In genomic region chr11:124762077-124762623, GRCh38 we compare ENCODE assay signal across 8 cellular contexts. TPM values are rescaled to one million over a fixed set of nuclear protein-coding genes. Genes with fewer than 3 reads are reported as not detected.
A peak's percentile ranks its signal among the peaks of the same experiment; 100 is the strongest.
DNase-seq lines count a peak whose midpoint lies in the region; ATAC-seq and TF ChIP-seq lines count a peak whose summit lies in the region.

Gene ESAM (minus strand): TSS chr11:124762290. CDS start chr11:124762154, 136 bp downstream.

- peaks cover 27% of the 10 kb centered on the region for H3K4me1 ChIP-seq in psoas muscle

- no peaks in the 10 kb centered on the region for H3K36me3 Mint-ChIP-seq in glutamatergic neuron (ENCODE audit: unreplicated experiment)

- in situ Hi-C loops in G401 (cut with HindIII; ENCODE audit: low sequenced_read_pairs): no loop called here

- H3K4me3 Mint-ChIP-seq in glutamatergic neuron (ENCODE audit: unreplicated experiment): peak within 1 kb of the TSS; percentile 94

- no peak within 1 kb of the TSS for H3K27ac Mint-ChIP-seq in glutamatergic neuron (ENCODE audit: unreplicated experiment)

- H3K4me3 ChIP-seq in psoas muscle: peak within 1 kb of the TSS; percentile 74

- intact Hi-C loops in psoas muscle (cut with DNase I): loop anchor here (2.0 to 5.0 kb wide), 3 partner anchors 75 to 90 kb away; partner anchors contain the start of genes SIAE (in 1 of the 2) and SPA17 (in 1 of the 2)

- peaks cover 0 to 51% (median 25%) of the 10 kb centered on the region in 3 donors for H3K27me3 ChIP-seq in psoas muscle (ENCODE audit: insufficient read depth in 3 of 3, low read length in 2 of 3)

- peak; percentile 7 for DNase-seq in NCI-H748 treated with DMSO at 0.1 percent for 48 hours (lab: John Stamatoyannopoulos, UW)
- DNase-seq in activated effector memory CD4-positive, alpha-beta T cell treated with Interleukin-2 at 50 U/mL for 16 hours: peak; percentile 62
- peak; percentile 46 for DNase-seq in glutamatergic neuron
- peak in 1 of 2 donors; percentile 41 for DNase-seq in psoas muscle
- no peak for DNase-seq in G401 (ENCODE audit: low spot score)
- no peak for DNase-seq in HPDE6-E6E7 (ENCODE audit: extremely low spot score)

- WGBS in psoas muscle, 3 donors: 0 to 1% (median 1%) methylated on average over 17 to 54 of the region's 56 CpGs

- peak within 1 kb of the TSS; percentile 81 for H3K27ac ChIP-seq in psoas muscle

- no peak for TF ChIP-seq CTCF in glutamatergic neuron (IDR thresholded peaks at IDR 0.05; ENCODE audit: partially characterized antibody, unreplicated experiment)
- no peak for TF ChIP-seq CTCF in psoas muscle (IDR thresholded peaks at IDR 0.05)

- peaks cover 8% of the 10 kb centered on the region for H3K4me1 Mint-ChIP-seq in glutamatergic neuron (ENCODE audit: low read depth, unreplicated experiment)

- H3K9me3 ChIP-seq in psoas muscle: no peaks in the 10 kb centered on the region

- peaks cover 3 to 23% of the 10 kb centered on the region in 2 donors for H3K36me3 ChIP-seq in psoas muscle (ENCODE audit: insufficient read depth in 1 of 2, low read depth in 1 of 2)

- ATAC-seq in GM18505 (IDR thresholded peaks at IDR 0.05; ENCODE audit: unreplicated experiment) (peak; percentile 51), HG02588 (IDR thresholded peaks at IDR 0.05; ENCODE audit: unreplicated experiment) (peak; percentile 55), psoas muscle (peak in 2 of 4 donors; percentile 11 to 30)

- TF ChIP-seq POLR2A in GM18505 (IDR thresholded peaks at IDR 0.05; ENCODE audit: borderline replicate concordance, extremely low read depth, insufficient read depth, insufficient read length): peak; percentile 95

- H3K9me3 Mint-ChIP-seq in glutamatergic neuron (ENCODE audit: unreplicated experiment): no peaks in the 10 kb centered on the region

- H3K27me3 Mint-ChIP-seq in glutamatergic neuron (ENCODE audit: unreplicated experiment): peaks cover 29% of the 10 kb centered on the region

RNA-seq across cellular contexts. Expression of gene ESAM, which starts in this region (rescaled TPM):
- 0.54 TPM for total RNA-seq in glutamatergic neuron (ENCODE audit: unreplicated experiment)
- total RNA-seq in psoas muscle: 10 to 100 TPM; 20.1 to 35.5 (median 28.8) TPM
- 10 to 100 TPM; 18.4 to 37.2 (median 26.2) TPM for polyA plus RNA-seq in psoas muscle
- not detected in 2 replicates for total RNA-seq in G401 (2014; rRNA removed; shearing (Covaris generic))

Comparison
In these comparisons a context has a peak if more than half of its experiments do, and no peak if none do; other contexts are left out.
1. RNA of gene ESAM (total RNA-seq): 20.1 to 35.5 TPM in psoas muscle; 0.54 TPM in glutamatergic neuron (single experiment) and not detected in G401; every median in the first group is over 10 times any median in the second.
2. Peak in DNase-seq in glutamatergic neuron; RNA of the gene not detected or under 1 TPM.
3. DNase-seq: peak in NCI-H748 treated with DMSO at 0.1 percent for 48 hours (single experiment) and activated effector memory CD4-positive, alpha-beta T cell treated with Interleukin-2 at 50 U/mL for 16 hours (single experiment); none in G401 (single experiment) and HPDE6-E6E7 (single experiment).